23 cellular contexts compared by ENCODE assay signal in the genomic region with DNA sequence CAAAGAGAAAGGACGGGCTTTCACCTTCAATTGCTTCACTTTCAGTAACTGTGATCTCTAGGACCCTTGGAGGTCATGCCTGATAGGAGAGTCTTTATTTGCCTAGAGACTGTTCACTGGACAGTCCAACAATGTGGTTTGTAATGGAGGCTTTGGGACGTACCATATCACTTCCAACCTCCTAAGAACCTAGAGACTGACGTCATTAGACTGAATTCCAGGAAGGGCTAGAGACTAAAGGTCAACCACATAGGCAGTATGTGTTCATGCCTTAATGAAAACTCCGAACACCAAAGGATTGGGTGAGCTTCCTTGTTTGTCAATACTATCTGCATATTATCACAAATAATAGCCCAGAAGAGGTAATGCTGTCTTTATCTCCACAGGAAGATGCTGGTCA. TPM values are rescaled to one million over a fixed set of nuclear protein-coding genes. Genes with fewer than 3 reads are reported as not detected.
DNase-seq lines count a peak whose midpoint lies in the region; ATAC-seq, FAIRE-seq and TF ChIP-seq lines count a peak whose summit lies in the region.
"Had no signal": no experiment of that assay in that cellular context is flagged by ENCODE, and none has a peak within 500 bp of the region (broad histone marks: within the 10 kb centered on the region; RNA-seq: fewer than 3 reads in every experiment).

No MANE protein-coding gene starts in this region.

- ATAC-seq in K562: no peak
- ATAC-seq in left lung: no peak
- ATAC-seq: A549 had no signal

- in situ Hi-C loops in K562 (cut with MboI): no loop called here

- WGBS in K562 (ENCODE audit: insufficient coverage, low coverage, missing lambda C conversion rate): 4% methylated on average over 4 of the region's 4 CpGs

- TF ChIP-seq POLR2A in K562 (conservative IDR thresholded peaks at IDR 0.05): no peak

- TF ChIP-seq EP300 in K562 (IDR thresholded peaks at IDR 0.05; ENCODE audit: low read length): no peak

- BruUV-seq in K562 (replicated peaks; lab: Mats Ljungman, UMichigan): no TSS peak

- H3K4me1 ChIP-seq in HEK293 (ENCODE audit: control insufficient read depth, insufficient read depth, low read length) (no peaks in the 10 kb centered on the region), OCI-LY3 (ENCODE audit: low read length) (no peaks in the 10 kb centered on the region), K562 (replicated peaks in 1 of 2; ENCODE audit: control insufficient read depth in 2 of 2, insufficient read depth in 2 of 2, low read length in 2 of 2) (no peaks in the 10 kb centered on the region), left lung (no peaks in the 10 kb centered on the region)
- H3K4me1 ChIP-seq: A549; BE2C; BLaER1 treated with 17β-estradiol and CSF1 and Interleukin-3, amounts not matched to agents 10 nM and 100 nM; HAP-1 had no signal

- no peak for TF ChIP-seq RAD21 in K562 (CRISPR knock-in tag; conservative IDR thresholded peaks at IDR 0.05 in 1 of 2, IDR thresholded peaks at IDR 0.05 in 1 of 2)

- H2AFZ ChIP-seq in OCI-LY3 (ENCODE audit: low read depth, low read length) (peak overlapping the region; percentile 30; the same call in 1 of the 2 replicates), K562 (ENCODE audit: low read depth, low read length) (no peak overlapping the region)

- TF ChIP-seq CTCF in D721Med (IDR thresholded peaks at IDR 0.05; ENCODE audit: insufficient read depth, missing control alignments) (no peak), HEK293 (tag by site-specific recombination; IDR thresholded peaks at IDR 0.05) (no peak), OCI-LY3 (IDR thresholded peaks at IDR 0.05; ENCODE audit: low read depth, low read length) (no peak), K562 (IDR thresholded peaks at IDR 0.05 in 2 of 3, conservative IDR thresholded peaks at IDR 0.05 in 1 of 3; ENCODE audit: insufficient read depth in 2 of 3, low read depth in 1 of 3, low read length in 3 of 3) (no peak), left lung (IDR thresholded peaks at IDR 0.05) (no peak)

- intact Hi-C loops in K562 (cut with micrococcal nuclease) (no loop called here), left lung (cut with DNase I) (no loop called here)

- H3K27ac ChIP-seq in HEK293 (ENCODE audit: extremely low read depth, low read depth, low read length): no peak overlapping the region
- no peak overlapping the region for H3K27ac ChIP-seq in OCI-LY3 (ENCODE audit: low read length)
- H3K27ac ChIP-seq in K562 (ENCODE audit: extremely low read depth, low read depth, low read length): no peak overlapping the region
- no peak overlapping the region for H3K27ac ChIP-seq in left lung
- H3K27ac ChIP-seq: A549; BLaER1 treated with 17β-estradiol and CSF1 and Interleukin-3, amounts not matched to agents 10 nM and 100 nM had no signal

- DNase-seq in D721Med (ENCODE audit: insufficient read length, low spot score): no peak
- DNase-seq in K562 (ENCODE audit: extremely low read depth in 1 of 4, low spot score in 3 of 4): no peak
- DNase-seq in left lung: no peak
- DNase-seq in NCI-H510A (lab: John Stamatoyannopoulos, UW): no peak
- DNase-seq in inferior parietal cortex (ENCODE audit: extremely low spot score): no peak
- DNase-seq: 8988T; ACHN; AML-193; BE2C; CD4-positive, alpha-beta T cell; CD8-positive, alpha-beta memory T cell; DMS53; DMS79 treated with DMSO at 0.1 percent for 48 hours; GOT3 had no signal

- H3K36me3 ChIP-seq in HEK293 (ENCODE audit: control insufficient read depth in 2 of 2, insufficient read depth in 1 of 2, low read length in 2 of 2): no peaks in the 10 kb centered on the region
- no peaks in the 10 kb centered on the region for H3K36me3 ChIP-seq in OCI-LY3 (replicated peaks; ENCODE audit: low read depth, low read length)
- no peaks in the 10 kb centered on the region for H3K36me3 ChIP-seq in K562 (ENCODE audit: control insufficient read depth, insufficient read depth, low read length)
- H3K36me3 ChIP-seq in left lung: no peaks in the 10 kb centered on the region
- H3K36me3 ChIP-seq: BE2C; BLaER1 treated with 17β-estradiol and CSF1 and Interleukin-3, amounts not matched to agents 10 nM and 100 nM; HAP-1 had no signal

- H3K79me2 ChIP-seq in OCI-LY3 (ENCODE audit: low read length) (no peaks in the 10 kb centered on the region), K562 (ENCODE audit: control insufficient read depth, insufficient read depth, low read length) (no peaks in the 10 kb centered on the region)

- CTCF ChIA-PET in HEK293 (lab: Yijun Ruan, JAX) (no interaction called here), K562 (lab: Yijun Ruan, JAX; ENCODE audit: low intra/inter-chr PET ratio) (no interaction called here)

- H3K9me3 ChIP-seq in HEK293 (ENCODE audit: control insufficient read depth, insufficient read depth, low read depth, low read length) (no peaks in the 10 kb centered on the region), OCI-LY3 (ENCODE audit: insufficient read depth, low read length) (no peaks in the 10 kb centered on the region), K562 (replicated peaks; ENCODE audit: control insufficient read depth, insufficient read depth, low read depth, low read length) (no peaks in the 10 kb centered on the region), left lung (peaks cover 0 to 3% of the 10 kb centered on the region in 2 donors)
- H3K9me3 ChIP-seq: A549; BE2C; BLaER1 treated with 17β-estradiol and CSF1 and Interleukin-3, amounts not matched to agents 10 nM and 100 nM; HAP-1 had no signal

- FAIRE-seq in D721Med (lab: Jason Lieb, UNC) (peak; percentile 25), K562 (lab: Jason Lieb, UNC) (no peak)
- FAIRE-seq: A549, GM12892, H54 had no signal

- H3K4me3 ChIP-seq in HEK293 (ENCODE audit: low read depth, low read length) (no peak overlapping the region), OCI-LY3 (ENCODE audit: low read length) (no peak overlapping the region), K562 (no peak overlapping the region), left lung (no peak overlapping the region)
- H3K4me3 ChIP-seq: A549; BLaER1 treated with 17β-estradiol and CSF1 and Interleukin-3, amounts not matched to agents 10 nM and 100 nM; HAP-1 had no signal

- H4K20me1 ChIP-seq in OCI-LY3 (ENCODE audit: insufficient read depth, low read length): no peaks in the 10 kb centered on the region
- no peaks in the 10 kb centered on the region for H4K20me1 ChIP-seq in K562 (replicated peaks; ENCODE audit: control insufficient read depth, insufficient read depth, low read length)
- H4K20me1 ChIP-seq: BLaER1 treated with 17β-estradiol and CSF1 and Interleukin-3, amounts not matched to agents 10 nM and 100 nM had no signal

- no peaks in the 10 kb centered on the region for H3K9me1 ChIP-seq in K562 (ENCODE audit: control insufficient read depth, insufficient read depth, low read length)

- H3K27me3 ChIP-seq in OCI-LY3 (ENCODE audit: low read depth, low read length) (no peaks in the 10 kb centered on the region), K562 (ENCODE audit: control insufficient read depth in 2 of 2, insufficient read depth in 2 of 2, low read length in 2 of 2) (no peaks in the 10 kb centered on the region), left lung (no peaks in the 10 kb centered on the region)
- H3K27me3 ChIP-seq: BE2C; BLaER1 treated with 17β-estradiol and CSF1 and Interleukin-3, amounts not matched to agents 10 nM and 100 nM had no signal

- H3K4me2 ChIP-seq in OCI-LY3 (ENCODE audit: low read length) (no peak overlapping the region), K562 (ENCODE audit: insufficient read depth, low read length) (no peak overlapping the region)
- H3K4me2 ChIP-seq: A549; BLaER1 treated with 17β-estradiol and CSF1 and Interleukin-3, amounts not matched to agents 10 nM and 100 nM had no signal

- H3K9ac ChIP-seq in OCI-LY3 (ENCODE audit: low read length) (no peak overlapping the region), K562 (ENCODE audit: insufficient read depth in 1 of 2, low read depth in 2 of 2, low read length in 2 of 2) (no peak overlapping the region)
- H3K9ac ChIP-seq: BLaER1 treated with 17β-estradiol and CSF1 and Interleukin-3, amounts not matched to agents 10 nM and 100 nM had no signal

- POLR2A ChIA-PET in HEK293 (lab: Yijun Ruan, JAX): no interaction called here
- POLR2A ChIA-PET in K562 (lab: Yijun Ruan, JAX): no interaction called here

TF ChIP-seq in HEK293, 187 proteins besides CTCF, POLR2A, EP300 and RAD21 (continues in another document):
- no peak for TF ChIP-seq ZNF747 (tag by site-specific recombination; IDR thresholded peaks at IDR 0.05)

RNA-seq across cellular contexts. Expression of gene CNTN5, which starts 53.7 kb away (rescaled TPM):
- not detected in 2 replicates for total RNA-seq in K562 (2011; cell fraction: chromatin; rRNA removed; ENCODE audit: low replicate concordance)
- not detected in 2 replicates for total RNA-seq in K562 (2011; cell fraction: nucleolus; rRNA removed)
- total RNA-seq in K562 (2011; cell fraction: nucleoplasm; rRNA removed): not detected in 2 replicates
- total RNA-seq in K562 (2014; rRNA removed): not detected in 2 replicates
- not detected in 2 replicates for total RNA-seq in K562 (2014; rRNA removed; fragmentation: Illumina TruSeq; extraction: Trizol)
- total RNA-seq in K562 (2015; rRNA removed; fragmentation: Illumina TruSeq; extraction: Trizol): not detected in 2 replicates
- 0.25 TPM in 1 of 2 replicates, not detected in the other for total RNA-seq in K562 (2021)
- polyA plus RNA-seq in K562 (2011; rRNA removed): 0.03 and 0.31 TPM in 2 replicates
- 0.28 TPM in 1 of 2 replicates, not detected in the other for polyA plus RNA-seq in K562 (2011; cell fraction: cytosol; rRNA removed)
- 0.03 and 0.42 TPM in 2 replicates for polyA plus RNA-seq in K562 (2011; cell fraction: nucleus; rRNA removed)
- polyA plus RNA-seq in K562 (2012): 0.08 and 0.09 TPM in 2 replicates
- not detected in 2 replicates for polyA plus RNA-seq in K562 (2014; fragmentation: Illumina TruSeq; extraction: Trizol)
- polyA plus RNA-seq in K562 (2014; fragmentation: Nextera tagmentation; extraction: Ambion mirVana): not detected
- polyA plus RNA-seq in K562 (2014; rRNA removed): not detected in 2 replicates
- polyA minus RNA-seq in K562 (2011; rRNA and poly(A)+ RNA removed): 0.21 and 0.42 TPM in 2 replicates
- not detected in 2 replicates for polyA minus RNA-seq in K562 (2011; cell fraction: cytosol; rRNA and poly(A)+ RNA removed)
- 1.1 TPM in 1 of 2 replicates, not detected in the other for polyA minus RNA-seq in K562 (2011; cell fraction: nucleus; rRNA and poly(A)+ RNA removed)
- total RNA-seq in left lung: under 1 TPM in 1 of 2 donors, not detected in 1; 0.08 TPM
- total RNA-seq: CD4-positive, alpha-beta T cell; CD8-positive, alpha-beta memory T cell; Daoy had no signal
- polyA plus RNA-seq: CD14-positive monocyte; CD8-positive, alpha-beta memory T cell had no signal
